ENCODE assay signal across 22 cellular contexts in the genomic region with DNA sequence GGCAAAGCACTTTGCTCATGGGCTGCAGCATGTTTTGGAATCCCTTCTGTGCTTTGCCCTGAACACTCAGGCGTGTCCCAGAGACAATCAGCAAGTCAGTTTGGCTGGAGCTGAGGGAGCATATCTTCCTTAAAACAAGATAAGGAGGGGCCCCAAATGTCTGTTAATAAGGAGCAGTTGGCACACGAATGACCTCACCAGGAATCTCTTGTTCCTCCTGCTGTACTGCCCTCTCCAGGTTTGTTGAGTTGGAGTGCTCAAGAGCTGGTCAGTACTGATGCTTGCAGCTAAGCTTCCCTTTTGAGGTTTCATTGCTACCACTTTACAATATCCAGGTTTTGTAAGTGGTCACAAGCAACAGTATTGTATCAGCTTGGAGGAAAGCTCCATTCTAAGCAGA.
"Had no signal": no experiment of that assay in that cellular context is flagged by ENCODE, and none has a peak within 500 bp of the region (broad histone marks: within the 10 kb centered on the region; RNA-seq: fewer than 3 reads in every experiment).

No MANE protein-coding gene starts in this region.

- H3K4me3 ChIP-seq: adrenal gland, cardiac muscle cell, lung, pancreas, sigmoid colon, spleen, stomach, testis, upper lobe of left lung had no signal

- H3K27me3 ChIP-seq: adrenal gland, cardiac muscle cell, pancreas, sigmoid colon, stomach, testis, upper lobe of left lung had no signal

- H3K4me1 ChIP-seq: adrenal gland, pancreas, sigmoid colon, spleen, stomach, testis, upper lobe of left lung had no signal

- H3K4me3 Mint-ChIP-seq: activated CD8-positive, alpha-beta memory T cell treated with anti-CD3 and anti-CD28 coated beads, Interleukin-2, amount 10 ng/mL, durations not matched to agents 7 days and 5 days; activated naive CD4-positive, alpha-beta T cell treated with anti-CD3 and anti-CD28 coated beads, Interleukin-2, amount 50 U/mL, for 24 hours; activated T-cell treated with anti-CD3 and anti-CD28 coated beads, Interleukin-2, amount 50 U/mL, for 24 hours; naive B cell; T-cell had no signal

- H3K36me3 Mint-ChIP-seq: activated CD8-positive, alpha-beta memory T cell treated with anti-CD3 and anti-CD28 coated beads, Interleukin-2, amount 10 ng/mL, durations not matched to agents 7 days and 5 days; activated naive CD4-positive, alpha-beta T cell treated with anti-CD3 and anti-CD28 coated beads, Interleukin-2, amount 50 U/mL, for 24 hours; naive B cell; T-cell had no signal

- H3K27ac ChIP-seq: adrenal gland, cardiac muscle cell, pancreas, sigmoid colon, spleen, stomach, testis, upper lobe of left lung, VCaP had no signal

- H3K9me3 ChIP-seq: adrenal gland, pancreas, sigmoid colon, stomach, testis, upper lobe of left lung had no signal

- H3K27ac Mint-ChIP-seq: activated CD8-positive, alpha-beta memory T cell treated with anti-CD3 and anti-CD28 coated beads, Interleukin-2, amount 10 ng/mL, durations not matched to agents 7 days and 5 days; activated naive CD4-positive, alpha-beta T cell treated with anti-CD3 and anti-CD28 coated beads, Interleukin-2, amount 50 U/mL, for 24 hours; activated T-cell treated with anti-CD3 and anti-CD28 coated beads, Interleukin-2, amount 50 U/mL, for 24 hours; T-cell had no signal

- ATAC-seq: activated CD8-positive, alpha-beta memory T cell treated with anti-CD3 and anti-CD28 coated beads, Interleukin-2, amount 10 ng/mL, durations not matched to agents 7 days and 5 days; esophagus mucosa; left cardiac atrium; pancreas; T-cell had no signal

- H3K4me1 Mint-ChIP-seq: activated CD8-positive, alpha-beta memory T cell treated with anti-CD3 and anti-CD28 coated beads, Interleukin-2, amount 10 ng/mL, durations not matched to agents 7 days and 5 days; activated naive CD4-positive, alpha-beta T cell treated with anti-CD3 and anti-CD28 coated beads, Interleukin-2, amount 50 U/mL, for 24 hours; naive B cell; T-cell had no signal

- H3K9me3 Mint-ChIP-seq: activated naive CD4-positive, alpha-beta T cell treated with anti-CD3 and anti-CD28 coated beads, Interleukin-2, amount 50 U/mL, for 24 hours; activated T-cell treated with anti-CD3 and anti-CD28 coated beads, Interleukin-2, amount 50 U/mL, for 24 hours; T-cell had no signal

- DNase-seq: activated CD4-positive, alpha-beta T cell treated with anti-CD3 and anti-CD28 coated beads, Interleukin-2, amount 50 U/mL, for 48 hours; activated CD8-positive, alpha-beta memory T cell treated with anti-CD3 and anti-CD28 coated beads, Interleukin-2, amount 10 ng/mL, durations not matched to agents 7 days and 5 days; activated effector memory CD4-positive, alpha-beta T cell treated with Interleukin-2 at 50 U/mL for 16 hours; activated T-cell treated with anti-CD3 and anti-CD28 coated beads, Interleukin-2, amount 50 U/mL, for 24 hours; adrenal gland; glutamatergic neuron; left cardiac atrium; naive B cell; pancreas; sigmoid colon; spleen; stimulated activated CD4-positive, alpha-beta T cell treated with anti-CD3 and anti-CD28 coated beads, Interleukin-1b, Interleukin-23, amount 100 ng/mL, for 48 hours; stomach; T-cell; T1000; testis; upper lobe of left lung had no signal

- H3K36me3 ChIP-seq: adrenal gland, cardiac muscle cell, pancreas, sigmoid colon, spleen, stomach, upper lobe of left lung had no signal
